1 cellular context compared by ENCODE assay signal in genomic region chr6:33794910-33795615, GRCh38.
TF ChIP-seq lines count a peak whose summit lies in the region.

No MANE protein-coding gene starts in this region.

TF ChIP-seq in HCT116, 20 proteins besides CTCF, POLR2A, EP300 and RAD21 (continued from another document):
- TF ChIP-seq ZNF274 (IDR thresholded peaks at IDR 0.05; ENCODE audit: low read depth, low read length) (no peak), ZFX (IDR thresholded peaks at IDR 0.05) (no peak)
